Comparison of ENCODE assay signal across 20 cellular contexts in the genomic region with DNA sequence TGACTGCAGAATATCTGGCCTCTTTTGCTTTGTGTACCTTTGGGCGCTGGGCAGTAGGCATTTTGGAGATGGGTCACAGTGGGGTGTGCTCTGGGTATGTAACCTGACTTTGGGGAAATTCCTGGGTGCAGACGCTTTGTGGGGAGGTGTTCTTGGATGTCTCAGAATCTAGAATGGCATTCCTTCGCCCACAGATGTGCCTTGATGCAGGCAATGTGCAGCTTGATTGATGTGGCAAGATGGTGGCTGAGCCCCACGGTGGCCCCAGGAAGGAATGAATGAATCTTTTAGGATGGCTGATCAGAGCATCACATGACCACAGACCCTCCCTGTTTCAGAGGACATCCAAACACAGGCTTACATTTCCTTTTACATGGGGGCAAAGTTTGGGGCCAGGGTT. TPM values are rescaled to one million over a fixed set of nuclear protein-coding genes. Genes with fewer than 3 reads are reported as not detected.
DNase-seq lines count a peak whose midpoint lies in the region; ATAC-seq and TF ChIP-seq lines count a peak whose summit lies in the region.
"Had no signal": no experiment of that assay in that cellular context is flagged by ENCODE, and none has a peak within 500 bp of the region (broad histone marks: within the 10 kb centered on the region; RNA-seq: fewer than 3 reads in every experiment).

No MANE protein-coding gene starts in this region.

- intact Hi-C loops in colonic mucosa (cut with DNase I) (no loop called here), posterior vena cava (cut with DNase I) (no loop called here)

- H3K4me2 ChIP-seq in H9 (ENCODE audit: insufficient read depth, insufficient read length, low read length), result no peak overlapping the region
- H3K4me2 ChIP-seq: smooth muscle cell had no signal

- no peak for ATAC-seq in activated CD8-positive, alpha-beta T cell treated with anti-CD3 and anti-CD28 coated beads, Interleukin-2, amount 10 ng/mL, durations not matched to agents 7 days and 5 days
- ATAC-seq in naive thymus-derived CD8-positive, alpha-beta T cell, result no peak
- ATAC-seq: esophagus mucosa, gastroesophageal sphincter, psoas muscle had no signal

- no peak overlapping the region for H2AK5ac ChIP-seq in H9 (ENCODE audit: insufficient read length, low read length)

- DNase-seq in activated effector memory CD4-positive, alpha-beta T cell treated with anti-CD3 and anti-CD28 coated beads, Interleukin-2, amount 50 U/mL, for 16 hours, result peak; percentile 62
- DNase-seq in activated effector memory CD4-positive, alpha-beta T cell treated with Interleukin-2 at 50 U/mL for 16 hours, result no peak
- DNase-seq in H9, result peak; percentile 12
- DNase-seq in activated CD8-positive, alpha-beta T cell treated with anti-CD3 and anti-CD28 coated beads, Interleukin-2, amount 10 ng/mL, durations not matched to agents 7 days and 5 days, result no peak
- no peak for DNase-seq in naive thymus-derived CD8-positive, alpha-beta T cell
- DNase-seq in NCI-H2227 treated with DMSO at 0.1 percent for 48 hours (lab: John Stamatoyannopoulos, UW), result no peak
- DNase-seq in colonic mucosa, result no peak
- DNase-seq in posterior vena cava (ENCODE audit: low spot score), result no peak
- DNase-seq: activated CD4-positive, alpha-beta T cell treated with anti-CD3 and anti-CD28 coated beads, Interleukin-2, amount 50 U/mL, for 48 hours; DMS79; KBM-7; NCI-H187; psoas muscle; SW 1271; testis had no signal

- no peak overlapping the region for H2BK15ac ChIP-seq in H9 (ENCODE audit: low read depth, low read length)

- no peak overlapping the region for H3K4ac ChIP-seq in H9 (ENCODE audit: low read depth, low read length)

- H3K9me3 ChIP-seq in H9 (ENCODE audit: control insufficient read depth, low read depth, low read length) (no peaks in the 10 kb centered on the region), colonic mucosa (no peaks in the 10 kb centered on the region)
- H3K9me3 ChIP-seq: gastroesophageal sphincter, psoas muscle, testis had no signal

- H3K23me2 ChIP-seq in H9 (ENCODE audit: insufficient read length, low read depth, low read length, poor library complexity, severe bottlenecking), result peaks cover 11% of the 10 kb centered on the region

- no peak overlapping the region for H4K91ac ChIP-seq in H9 (ENCODE audit: insufficient read length, low read depth, low read length)

- H3K4me1 Mint-ChIP-seq in H9, result peaks cover 16 to 24% of the 10 kb centered on the region in 2 experiments
- H3K4me1 Mint-ChIP-seq in activated CD8-positive, alpha-beta T cell treated with anti-CD3 and anti-CD28 coated beads, Interleukin-2, amount 10 ng/mL, durations not matched to agents 7 days and 5 days (ENCODE audit: low read depth), result peaks cover 76% of the 10 kb centered on the region
- H3K4me1 Mint-ChIP-seq in naive thymus-derived CD8-positive, alpha-beta T cell, result peaks cover 38 to 87% (median 71%) of the 10 kb centered on the region in 4 donors

- H3K27me3 ChIP-seq in H9 (ENCODE audit: insufficient read depth, low read length), result no peaks in the 10 kb centered on the region
- peaks cover 22% of the 10 kb centered on the region for H3K27me3 ChIP-seq in colonic mucosa
- H3K27me3 ChIP-seq: testis had no signal

- H3K36me3 ChIP-seq in colonic mucosa, result no peaks in the 10 kb centered on the region
- H3K36me3 ChIP-seq: gastroesophageal sphincter had no signal

- H3K79me1 ChIP-seq in H9 (ENCODE audit: insufficient read depth, low read depth, low read length, poor library complexity, severe bottlenecking), result no peaks in the 10 kb centered on the region

- H3K14ac ChIP-seq in H9 (ENCODE audit: insufficient read depth, low read length), result no peak overlapping the region

- H3K79me2 ChIP-seq in H9 (ENCODE audit: insufficient read depth, low read length), result no peaks in the 10 kb centered on the region

- no peak overlapping the region for H2BK120ac ChIP-seq in H9 (ENCODE audit: low read depth, low read length, poor library complexity, severe bottlenecking)

- no peak overlapping the region for H2BK5ac ChIP-seq in H9 (ENCODE audit: insufficient read length, low read length)

- no peak overlapping the region for H3K9ac ChIP-seq in H9 (ENCODE audit: extremely low read depth, insufficient read length, low read length)
- no peak overlapping the region for H3K9ac ChIP-seq in colonic mucosa (ENCODE audit: low read depth in 2 of 2, low read length in 2 of 2)

- no peak overlapping the region for H2BK12ac ChIP-seq in H9 (ENCODE audit: insufficient read length, low read depth, low read length)

- H3K36me3 Mint-ChIP-seq in H9 (ENCODE audit: insufficient read depth in 1 of 3, low read depth in 3 of 3), result peaks cover 0 to 6% (median 0%) of the 10 kb centered on the region in 3 experiments; a peak in 4 of 7 replicates
- H3K36me3 Mint-ChIP-seq in activated CD8-positive, alpha-beta T cell treated with anti-CD3 and anti-CD28 coated beads, Interleukin-2, amount 10 ng/mL, durations not matched to agents 7 days and 5 days (ENCODE audit: low read depth), result peaks cover 62% of the 10 kb centered on the region
- H3K36me3 Mint-ChIP-seq in naive thymus-derived CD8-positive, alpha-beta T cell, result peaks cover 0 to 14% (median 13%) of the 10 kb centered on the region in 3 donors
- H3K36me3 Mint-ChIP-seq: mesothelial cell of epicardium had no signal

- H3K27ac Mint-ChIP-seq in H9, result no peak overlapping the region
- peak overlapping the region; percentile 18 for H3K27ac Mint-ChIP-seq in activated CD8-positive, alpha-beta T cell treated with anti-CD3 and anti-CD28 coated beads, Interleukin-2, amount 10 ng/mL, durations not matched to agents 7 days and 5 days
- H3K27ac Mint-ChIP-seq in naive thymus-derived CD8-positive, alpha-beta T cell, result peak overlapping the region in 8 of 10 donors; percentile 40 to 85 (median 72)
- H3K27ac Mint-ChIP-seq: mesothelial cell of epicardium had no signal

- no peak overlapping the region for H3K56ac ChIP-seq in H9 (ENCODE audit: insufficient read length, low read depth, low read length)

- POLR2A ChIA-PET in activated CD8-positive, alpha-beta T cell treated with anti-CD3 and anti-CD28 coated beads, Interleukin-2, amount 10 ng/mL, durations not matched to agents 7 days and 5 days (lab: Charles Lee), result no interaction called here
- POLR2A ChIA-PET in naive thymus-derived CD8-positive, alpha-beta T cell (lab: Charles Lee), result no interaction called here

- no peak overlapping the region for H3K4me3 ChIP-seq in colonic mucosa
- H3K4me3 ChIP-seq: gastroesophageal sphincter, psoas muscle, smooth muscle cell, testis had no signal

- H3T11ph ChIP-seq in H9 (ENCODE audit: low read length), result no peak overlapping the region

- H4K5ac ChIP-seq in H9 (ENCODE audit: insufficient read length, low read depth, low read length), result no peak overlapping the region

- H2BK20ac ChIP-seq in H9 (ENCODE audit: low read depth, low read length, poor library complexity, severe bottlenecking), result no peak overlapping the region

- H2AFZ ChIP-seq in H9 (ENCODE audit: low read length), result no peak overlapping the region

- no peak overlapping the region for H3K23ac ChIP-seq in H9 (ENCODE audit: insufficient read length, low read depth, low read length)

- no CpG with 5 or more reads among the region's 4 CpGs for WGBS in H9 (ENCODE audit: extremely low coverage, insufficient read length, low lambda C conversion rate)

- TF ChIP-seq CTCF in H9 (conservative IDR thresholded peaks at IDR 0.05) (no peak), colonic mucosa (IDR thresholded peaks at IDR 0.05) (no peak)

- H3K4me1 ChIP-seq in H9 (ENCODE audit: insufficient read depth, low read length) (peaks cover 3% of the 10 kb centered on the region; the same call in 1 of the 2 replicates), colonic mucosa (no peaks in the 10 kb centered on the region)
- H3K4me1 ChIP-seq: psoas muscle had no signal

- H3K27ac ChIP-seq in H9 (ENCODE audit: insufficient read length, low read depth, low read length), result no peak overlapping the region
- H3K27ac ChIP-seq in colonic mucosa, result no peak overlapping the region
- H3K27ac ChIP-seq: gastroesophageal sphincter, psoas muscle, RWPE1, testis had no signal

- H3K27me3 Mint-ChIP-seq in H9 (ENCODE audit: low read depth), result peaks cover 25% of the 10 kb centered on the region
- H3K27me3 Mint-ChIP-seq in activated CD8-positive, alpha-beta T cell treated with anti-CD3 and anti-CD28 coated beads, Interleukin-2, amount 10 ng/mL, durations not matched to agents 7 days and 5 days (ENCODE audit: low read depth), result no peaks in the 10 kb centered on the region
- H3K27me3 Mint-ChIP-seq in naive thymus-derived CD8-positive, alpha-beta T cell, result no peaks in the 10 kb centered on the region

- CTCF ChIA-PET in activated CD8-positive, alpha-beta T cell treated with anti-CD3 and anti-CD28 coated beads, Interleukin-2, amount 10 ng/mL, durations not matched to agents 7 days and 5 days (lab: Charles Lee), result interaction anchor here (1.0 to 1.5 kb wide), 2 partner anchors 81 to 82 kb away, joined by 3 read pairs; no protein-coding TSS in a partner anchor

- H3K9me3 Mint-ChIP-seq in H9, result no peaks in the 10 kb centered on the region
- H3K9me3 Mint-ChIP-seq in activated CD8-positive, alpha-beta T cell treated with anti-CD3 and anti-CD28 coated beads, Interleukin-2, amount 10 ng/mL, durations not matched to agents 7 days and 5 days (ENCODE audit: insufficient read depth), result no peaks in the 10 kb centered on the region
- no peaks in the 10 kb centered on the region for H3K9me3 Mint-ChIP-seq in naive thymus-derived CD8-positive, alpha-beta T cell
- H3K9me3 Mint-ChIP-seq: mesothelial cell of epicardium had no signal

- no peak overlapping the region for H3K18ac ChIP-seq in H9 (ENCODE audit: insufficient read length, low read depth, low read length)

- no peak overlapping the region for H4K8ac ChIP-seq in H9 (replicated peaks; ENCODE audit: insufficient read length, low read depth, low read length)

- no peaks in the 10 kb centered on the region for H4K20me1 ChIP-seq in H9 (ENCODE audit: control insufficient read depth, insufficient read depth, insufficient read length)

- no peak overlapping the region for H3K4me3 Mint-ChIP-seq in H9
- H3K4me3 Mint-ChIP-seq in activated CD8-positive, alpha-beta T cell treated with anti-CD3 and anti-CD28 coated beads, Interleukin-2, amount 10 ng/mL, durations not matched to agents 7 days and 5 days, result no peak overlapping the region
- H3K4me3 Mint-ChIP-seq in naive thymus-derived CD8-positive, alpha-beta T cell, result peak overlapping the region in 2 of 10 donors; percentile 15 to 48
- H3K4me3 Mint-ChIP-seq: mesothelial cell of epicardium had no signal

RNA-seq across cellular contexts. Expression of a gene that starts 5.4 kb away (rescaled TPM):
- total RNA-seq in H9 (2021) (8.2 TPM in 2 replicates), colonic mucosa (1 to 10 TPM; 2.0 to 2.1 TPM), posterior vena cava (10 to 100 TPM in 1 of 2 donors, 1 to 10 TPM in 1; 8.5 to 11.7 TPM)
- total RNA-seq in activated CD8-positive, alpha-beta T cell treated with anti-CD3 and anti-CD28 coated beads, Interleukin-2, amount 10 ng/mL, durations not matched to agents 7 days and 5 days, result 10 to 100 TPM; 63.4 to 65.1 TPM
- total RNA-seq in naive thymus-derived CD8-positive, alpha-beta T cell, result 10 to 100 TPM; 31.4 to 33.6 TPM
- 10 to 100 TPM in 2 of 3 donors, 1 to 10 TPM in 1; 9.7 to 15.6 (median 13.4) TPM for polyA plus RNA-seq in naive thymus-derived CD8-positive, alpha-beta T cell
- total RNA-seq: mesothelial cell of epicardium, smooth muscle cell had no signal
- polyA plus RNA-seq: smooth muscle cell had no signal

Comparison
In these comparisons a context has a peak if more than half of its experiments do, and no peak if none do; other contexts are left out.
1. DNase-seq: peak in activated effector memory CD4-positive, alpha-beta T cell treated with anti-CD3 and anti-CD28 coated beads, Interleukin-2, amount 50 U/mL, for 16 hours (single experiment) and H9 (single experiment); none in activated effector memory CD4-positive, alpha-beta T cell treated with Interleukin-2 at 50 U/mL for 16 hours (single experiment), activated CD8-positive, alpha-beta T cell treated with anti-CD3 and anti-CD28 coated beads, Interleukin-2, amount 10 ng/mL, durations not matched to agents 7 days and 5 days (single experiment), naive thymus-derived CD8-positive, alpha-beta T cell (0 of 10), NCI-H2227 treated with DMSO at 0.1 percent for 48 hours (single experiment), colonic mucosa (single experiment) and posterior vena cava (single experiment).
2. H3K27ac Mint-ChIP-seq: peak in activated CD8-positive, alpha-beta T cell treated with anti-CD3 and anti-CD28 coated beads, Interleukin-2, amount 10 ng/mL, durations not matched to agents 7 days and 5 days (single experiment) and naive thymus-derived CD8-positive, alpha-beta T cell (8 of 10); none in H9 (0 of 3).